ENCODE assay signal across 1 cellular context in the genomic region with DNA sequence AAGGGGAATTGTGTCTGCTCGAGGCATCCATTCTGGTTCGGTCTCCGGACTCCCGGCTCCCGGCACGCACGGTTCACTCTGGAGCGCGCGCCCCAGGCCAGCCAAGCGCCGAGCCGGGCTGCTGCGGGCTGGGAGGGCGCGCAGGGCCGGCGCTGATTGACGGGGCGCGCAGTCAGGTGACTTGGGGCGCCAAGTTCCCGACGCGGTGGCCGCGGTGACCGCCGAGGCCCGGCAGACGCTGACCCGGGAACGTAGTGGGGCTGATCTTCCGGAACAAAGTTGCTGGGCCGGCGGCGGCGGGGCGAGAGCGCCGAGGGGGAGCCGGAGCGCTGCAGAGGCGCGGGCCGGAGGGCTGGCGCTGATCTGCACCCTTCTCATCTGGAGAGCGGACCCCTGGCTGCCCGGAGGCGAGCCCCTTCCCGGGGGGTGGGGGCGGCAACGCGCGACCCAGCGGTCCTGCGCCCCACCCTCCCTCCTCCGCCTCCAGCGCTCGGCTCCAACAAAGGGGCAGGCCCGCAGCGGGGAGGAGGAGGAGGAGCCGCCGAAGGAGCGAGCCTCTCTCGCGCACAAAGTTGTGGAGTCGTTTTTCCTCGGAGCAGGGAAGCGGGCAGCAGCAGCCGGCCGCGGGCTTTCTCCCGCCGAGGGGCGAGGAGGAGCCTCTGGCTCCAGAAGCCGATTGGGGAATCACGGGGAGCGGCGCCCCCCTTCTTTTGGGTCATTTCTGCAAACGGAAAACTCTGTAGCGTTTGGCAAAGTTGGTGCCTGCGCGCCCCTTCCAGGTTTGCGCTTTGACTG.
A peak's percentile ranks its signal among the peaks of the same experiment; 100 is the strongest.
TF ChIP-seq lines count a peak whose summit lies in the region.

Gene UTRN (plus strand): TSS at position 583 of the 795 bp plus-strand sequence. CDS start 6,494 bp downstream, outside the sequence.

TF ChIP-seq in HepG2, 621 proteins besides CTCF, POLR2A, EP300 and RAD21 (continued from another document and continues in another):
- TF ChIP-seq, protein P1, sequence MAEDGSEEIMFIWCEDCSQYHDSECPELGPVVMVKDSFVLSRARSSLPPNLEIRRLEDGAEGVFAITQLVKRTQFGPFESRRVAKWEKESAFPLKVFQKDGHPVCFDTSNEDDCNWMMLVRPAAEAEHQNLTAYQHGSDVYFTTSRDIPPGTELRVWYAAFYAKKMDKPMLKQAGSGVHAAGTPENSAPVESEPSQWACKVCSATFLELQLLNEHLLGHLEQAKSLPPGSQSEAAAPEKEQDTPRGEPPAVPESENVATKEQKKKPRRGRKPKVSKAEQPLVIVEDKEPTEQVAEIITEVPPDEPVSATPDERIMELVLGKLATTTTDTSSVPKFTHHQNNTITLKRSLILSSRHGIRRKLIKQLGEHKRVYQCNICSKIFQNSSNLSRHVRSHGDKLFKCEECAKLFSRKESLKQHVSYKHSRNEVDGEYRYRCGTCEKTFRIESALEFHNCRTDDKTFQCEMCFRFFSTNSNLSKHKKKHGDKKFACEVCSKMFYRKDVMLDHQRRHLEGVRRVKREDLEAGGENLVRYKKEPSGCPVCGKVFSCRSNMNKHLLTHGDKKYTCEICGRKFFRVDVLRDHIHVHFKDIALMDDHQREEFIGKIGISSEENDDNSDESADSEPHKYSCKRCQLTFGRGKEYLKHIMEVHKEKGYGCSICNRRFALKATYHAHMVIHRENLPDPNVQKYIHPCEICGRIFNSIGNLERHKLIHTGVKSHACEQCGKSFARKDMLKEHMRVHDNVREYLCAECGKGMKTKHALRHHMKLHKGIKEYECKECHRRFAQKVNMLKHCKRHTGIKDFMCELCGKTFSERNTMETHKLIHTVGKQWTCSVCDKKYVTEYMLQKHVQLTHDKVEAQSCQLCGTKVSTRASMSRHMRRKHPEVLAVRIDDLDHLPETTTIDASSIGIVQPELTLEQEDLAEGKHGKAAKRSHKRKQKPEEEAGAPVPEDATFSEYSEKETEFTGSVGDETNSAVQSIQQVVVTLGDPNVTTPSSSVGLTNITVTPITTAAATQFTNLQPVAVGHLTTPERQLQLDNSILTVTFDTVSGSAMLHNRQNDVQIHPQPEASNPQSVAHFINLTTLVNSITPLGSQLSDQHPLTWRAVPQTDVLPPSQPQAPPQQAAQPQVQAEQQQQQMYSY (CRISPR knock-in tag; IDR thresholded peaks at IDR 0.05) = peak; percentile 8
- TF ChIP-seq GTF3A (CRISPR knock-in tag; conservative IDR thresholded peaks at IDR 0.05) (0 out of 2 replicates have a peak, but pooled peaks have one; percentile 64), ARNTL (CRISPR knock-in tag; IDR thresholded peaks at IDR 0.05) (peak; percentile 56; the same call in 1 of the 2 replicates), MZF1 (CRISPR knock-in tag; IDR thresholded peaks at IDR 0.05; ENCODE audit: borderline replicate concordance) (no peak), TRAFD1 (CRISPR knock-in tag; IDR thresholded peaks at IDR 0.05; ENCODE audit: borderline replicate concordance) (no peak), ISL2 (CRISPR knock-in tag; IDR thresholded peaks at IDR 0.05) (peak; percentile 50; the same call in 1 of the 2 replicates), ZBTB42 (CRISPR knock-in tag; IDR thresholded peaks at IDR 0.05) (no peak), KMT2B (CRISPR knock-in tag; IDR thresholded peaks at IDR 0.05) (peak; percentile 20; the same call in 1 of the 2 replicates), HMGA1 (CRISPR knock-in tag; conservative IDR thresholded peaks at IDR 0.05) (no peak), ZNF556 (CRISPR knock-in tag; IDR thresholded peaks at IDR 0.05; ENCODE audit: borderline replicate concordance) (peak; percentile 78), STAT5B (CRISPR knock-in tag; IDR thresholded peaks at IDR 0.05) (no peak; the same call in 1 of the 2 replicates), ZKSCAN5 (CRISPR knock-in tag; IDR thresholded peaks at IDR 0.05) (no peak), ZNF614 (CRISPR knock-in tag; IDR thresholded peaks at IDR 0.05; ENCODE audit: borderline replicate concordance) (peak; percentile 49; the same call in 1 of the 2 replicates), PPARG (CRISPR knock-in tag; conservative IDR thresholded peaks at IDR 0.05) (peak; percentile 48), ZGPAT (CRISPR knock-in tag; IDR thresholded peaks at IDR 0.05) (peak; percentile 95), ZNF792 (CRISPR knock-in tag; IDR thresholded peaks at IDR 0.05) (peak; percentile 92), ZNF33A (CRISPR knock-in tag; IDR thresholded peaks at IDR 0.05; ENCODE audit: borderline replicate concordance) (peak; percentile 69; the same call in 1 of the 2 replicates), ZNF367 (CRISPR knock-in tag; IDR thresholded peaks at IDR 0.05; ENCODE audit: borderline replicate concordance) (peak; percentile 27; the same call in 1 of the 2 replicates), SIN3A (IDR thresholded peaks at IDR 0.05; ENCODE audit: borderline replicate concordance, low read depth, low read length) (peak; percentile 70; the same call in 1 of the 2 replicates), NR2F1 (CRISPR knock-in tag; IDR thresholded peaks at IDR 0.05) (no peak; a peak in 1 of 4 replicates), NFE2 (CRISPR knock-in tag; IDR thresholded peaks at IDR 0.05) (no peak), POLR2AphosphoS5 (IDR thresholded peaks at IDR 0.05; ENCODE audit: low read depth, low read length) (peak; percentile 81), CHD4 (IDR thresholded peaks at IDR 0.05; ENCODE audit: borderline replicate concordance, low read length) (no peak), LBX2 (CRISPR knock-in tag; IDR thresholded peaks at IDR 0.05; ENCODE audit: borderline replicate concordance) (peak; percentile 75; the same call in 1 of the 2 replicates), ZMYM4 (CRISPR knock-in tag; IDR thresholded peaks at IDR 0.05) (peak; percentile 92), MTF1 (CRISPR knock-in tag; IDR thresholded peaks at IDR 0.05) (no peak), NCOR1 (IDR thresholded peaks at IDR 0.05; ENCODE audit: borderline replicate concordance, low read length) (no peak), SCMH1 (CRISPR knock-in tag; IDR thresholded peaks at IDR 0.05; ENCODE audit: borderline replicate concordance) (no peak), TP53 (CRISPR knock-in tag; conservative IDR thresholded peaks at IDR 0.05) (no peak)
- TF ChIP-seq, protein P2, sequence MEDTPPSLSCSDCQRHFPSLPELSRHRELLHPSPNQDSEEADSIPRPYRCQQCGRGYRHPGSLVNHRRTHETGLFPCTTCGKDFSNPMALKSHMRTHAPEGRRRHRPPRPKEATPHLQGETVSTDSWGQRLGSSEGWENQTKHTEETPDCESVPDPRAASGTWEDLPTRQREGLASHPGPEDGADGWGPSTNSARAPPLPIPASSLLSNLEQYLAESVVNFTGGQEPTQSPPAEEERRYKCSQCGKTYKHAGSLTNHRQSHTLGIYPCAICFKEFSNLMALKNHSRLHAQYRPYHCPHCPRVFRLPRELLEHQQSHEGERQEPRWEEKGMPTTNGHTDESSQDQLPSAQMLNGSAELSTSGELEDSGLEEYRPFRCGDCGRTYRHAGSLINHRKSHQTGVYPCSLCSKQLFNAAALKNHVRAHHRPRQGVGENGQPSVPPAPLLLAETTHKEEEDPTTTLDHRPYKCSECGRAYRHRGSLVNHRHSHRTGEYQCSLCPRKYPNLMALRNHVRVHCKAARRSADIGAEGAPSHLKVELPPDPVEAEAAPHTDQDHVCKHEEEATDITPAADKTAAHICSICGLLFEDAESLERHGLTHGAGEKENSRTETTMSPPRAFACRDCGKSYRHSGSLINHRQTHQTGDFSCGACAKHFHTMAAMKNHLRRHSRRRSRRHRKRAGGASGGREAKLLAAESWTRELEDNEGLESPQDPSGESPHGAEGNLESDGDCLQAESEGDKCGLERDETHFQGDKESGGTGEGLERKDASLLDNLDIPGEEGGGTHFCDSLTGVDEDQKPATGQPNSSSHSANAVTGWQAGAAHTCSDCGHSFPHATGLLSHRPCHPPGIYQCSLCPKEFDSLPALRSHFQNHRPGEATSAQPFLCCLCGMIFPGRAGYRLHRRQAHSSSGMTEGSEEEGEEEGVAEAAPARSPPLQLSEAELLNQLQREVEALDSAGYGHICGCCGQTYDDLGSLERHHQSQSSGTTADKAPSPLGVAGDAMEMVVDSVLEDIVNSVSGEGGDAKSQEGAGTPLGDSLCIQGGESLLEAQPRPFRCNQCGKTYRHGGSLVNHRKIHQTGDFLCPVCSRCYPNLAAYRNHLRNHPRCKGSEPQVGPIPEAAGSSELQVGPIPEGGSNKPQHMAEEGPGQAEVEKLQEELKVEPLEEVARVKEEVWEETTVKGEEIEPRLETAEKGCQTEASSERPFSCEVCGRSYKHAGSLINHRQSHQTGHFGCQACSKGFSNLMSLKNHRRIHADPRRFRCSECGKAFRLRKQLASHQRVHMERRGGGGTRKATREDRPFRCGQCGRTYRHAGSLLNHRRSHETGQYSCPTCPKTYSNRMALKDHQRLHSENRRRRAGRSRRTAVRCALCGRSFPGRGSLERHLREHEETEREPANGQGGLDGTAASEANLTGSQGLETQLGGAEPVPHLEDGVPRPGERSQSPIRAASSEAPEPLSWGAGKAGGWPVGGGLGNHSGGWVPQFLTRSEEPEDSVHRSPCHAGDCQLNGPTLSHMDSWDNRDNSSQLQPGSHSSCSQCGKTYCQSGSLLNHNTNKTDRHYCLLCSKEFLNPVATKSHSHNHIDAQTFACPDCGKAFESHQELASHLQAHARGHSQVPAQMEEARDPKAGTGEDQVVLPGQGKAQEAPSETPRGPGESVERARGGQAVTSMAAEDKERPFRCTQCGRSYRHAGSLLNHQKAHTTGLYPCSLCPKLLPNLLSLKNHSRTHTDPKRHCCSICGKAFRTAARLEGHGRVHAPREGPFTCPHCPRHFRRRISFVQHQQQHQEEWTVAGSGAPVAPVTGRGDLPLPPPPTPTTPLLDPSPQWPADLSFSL (CRISPR knock-in tag; IDR thresholded peaks at IDR 0.05) = 0 out of 2 replicates have a peak, but pooled peaks have one; percentile 54
- TF ChIP-seq, protein P3, sequence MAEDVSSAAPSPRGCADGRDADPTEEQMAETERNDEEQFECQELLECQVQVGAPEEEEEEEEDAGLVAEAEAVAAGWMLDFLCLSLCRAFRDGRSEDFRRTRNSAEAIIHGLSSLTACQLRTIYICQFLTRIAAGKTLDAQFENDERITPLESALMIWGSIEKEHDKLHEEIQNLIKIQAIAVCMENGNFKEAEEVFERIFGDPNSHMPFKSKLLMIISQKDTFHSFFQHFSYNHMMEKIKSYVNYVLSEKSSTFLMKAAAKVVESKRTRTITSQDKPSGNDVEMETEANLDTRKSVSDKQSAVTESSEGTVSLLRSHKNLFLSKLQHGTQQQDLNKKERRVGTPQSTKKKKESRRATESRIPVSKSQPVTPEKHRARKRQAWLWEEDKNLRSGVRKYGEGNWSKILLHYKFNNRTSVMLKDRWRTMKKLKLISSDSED (CRISPR knock-in tag; IDR thresholded peaks at IDR 0.05) = peak; percentile 88
- TF ChIP-seq, protein P4, sequence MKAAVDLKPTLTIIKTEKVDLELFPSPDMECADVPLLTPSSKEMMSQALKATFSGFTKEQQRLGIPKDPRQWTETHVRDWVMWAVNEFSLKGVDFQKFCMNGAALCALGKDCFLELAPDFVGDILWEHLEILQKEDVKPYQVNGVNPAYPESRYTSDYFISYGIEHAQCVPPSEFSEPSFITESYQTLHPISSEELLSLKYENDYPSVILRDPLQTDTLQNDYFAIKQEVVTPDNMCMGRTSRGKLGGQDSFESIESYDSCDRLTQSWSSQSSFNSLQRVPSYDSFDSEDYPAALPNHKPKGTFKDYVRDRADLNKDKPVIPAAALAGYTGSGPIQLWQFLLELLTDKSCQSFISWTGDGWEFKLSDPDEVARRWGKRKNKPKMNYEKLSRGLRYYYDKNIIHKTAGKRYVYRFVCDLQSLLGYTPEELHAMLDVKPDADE (CRISPR knock-in tag; IDR thresholded peaks at IDR 0.05) = peak; percentile 48; the same call in 1 of the 2 replicates
- TF ChIP-seq, protein P5, sequence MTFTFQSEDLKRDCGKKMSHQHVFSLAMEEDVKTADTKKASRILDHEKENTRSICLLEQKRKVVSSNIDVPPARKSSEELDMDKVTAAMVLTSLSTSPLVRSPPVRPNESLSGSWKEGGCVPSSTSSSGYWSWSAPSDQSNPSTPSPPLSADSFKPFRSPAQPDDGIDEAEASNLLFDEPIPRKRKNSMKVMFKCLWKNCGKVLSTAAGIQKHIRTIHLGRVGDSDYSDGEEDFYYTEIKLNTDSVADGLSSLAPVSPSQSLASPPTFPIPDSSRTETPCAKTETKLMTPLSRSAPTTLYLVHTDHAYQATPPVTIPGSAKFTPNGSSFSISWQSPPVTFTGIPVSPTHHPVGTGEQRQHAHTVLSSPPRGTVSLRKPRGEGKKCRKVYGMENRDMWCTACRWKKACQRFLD (CRISPR knock-in tag; IDR thresholded peaks at IDR 0.05; ENCODE audit: borderline replicate concordance) = peak; percentile 93; the same call in 1 of the 2 replicates
- TF ChIP-seq, protein P6, sequence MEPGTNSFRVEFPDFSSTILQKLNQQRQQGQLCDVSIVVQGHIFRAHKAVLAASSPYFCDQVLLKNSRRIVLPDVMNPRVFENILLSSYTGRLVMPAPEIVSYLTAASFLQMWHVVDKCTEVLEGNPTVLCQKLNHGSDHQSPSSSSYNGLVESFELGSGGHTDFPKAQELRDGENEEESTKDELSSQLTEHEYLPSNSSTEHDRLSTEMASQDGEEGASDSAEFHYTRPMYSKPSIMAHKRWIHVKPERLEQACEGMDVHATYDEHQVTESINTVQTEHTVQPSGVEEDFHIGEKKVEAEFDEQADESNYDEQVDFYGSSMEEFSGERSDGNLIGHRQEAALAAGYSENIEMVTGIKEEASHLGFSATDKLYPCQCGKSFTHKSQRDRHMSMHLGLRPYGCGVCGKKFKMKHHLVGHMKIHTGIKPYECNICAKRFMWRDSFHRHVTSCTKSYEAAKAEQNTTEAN (CRISPR knock-in tag; conservative IDR thresholded peaks at IDR 0.05) = peak; percentile 66; the same call in 1 of the 2 replicates
